ENCODE assay signal across 9 cellular contexts in the genomic region with DNA sequence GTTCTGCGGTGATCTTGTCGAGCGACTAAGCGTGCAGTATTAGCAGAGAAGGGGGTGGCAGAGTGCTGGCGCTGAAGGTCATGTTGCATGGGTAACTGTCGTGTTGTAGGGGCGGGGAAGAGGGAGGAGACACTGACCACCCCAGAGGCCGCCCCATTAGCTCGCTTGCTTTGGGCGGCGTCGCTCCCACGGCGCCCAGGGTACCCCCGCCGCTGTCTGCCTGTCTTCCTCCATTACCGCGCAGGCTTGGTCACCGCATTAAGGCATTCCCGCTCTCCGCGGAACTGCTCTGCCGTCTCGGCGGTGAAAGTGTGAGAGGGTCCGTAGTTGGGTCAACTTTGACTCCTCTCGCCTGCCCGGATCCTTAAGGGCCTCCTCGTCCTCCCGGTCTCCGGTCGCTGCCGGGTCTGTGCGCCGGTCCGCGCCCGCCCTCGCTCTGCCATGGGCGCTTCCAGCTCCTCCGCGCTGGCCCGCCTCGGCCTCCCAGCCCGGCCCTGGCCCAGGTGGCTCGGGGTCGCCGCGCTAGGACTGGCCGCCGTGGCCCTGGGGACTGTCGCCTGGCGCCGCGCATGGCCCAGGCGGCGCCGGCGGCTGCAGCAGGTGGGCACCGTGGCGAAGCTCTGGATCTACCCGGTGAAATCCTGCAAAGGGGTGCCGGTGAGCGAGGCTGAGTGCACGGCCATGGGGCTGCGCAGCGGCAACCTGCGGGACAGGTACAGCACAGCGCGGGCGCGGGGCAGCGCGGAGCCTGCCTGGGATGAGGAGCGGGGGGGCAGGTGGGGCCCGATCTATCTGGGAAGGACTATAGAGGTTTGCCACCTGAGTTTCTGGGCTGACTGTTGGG. TPM values are rescaled to one million over a fixed set of nuclear protein-coding genes. Genes with fewer than 3 reads are reported as not detected.
DNase-seq lines count a peak whose midpoint lies in the region; ATAC-seq, FAIRE-seq and TF ChIP-seq lines count a peak whose summit lies in the region.
"Had no signal": no experiment of that assay in that cellular context is flagged by ENCODE, and none has a peak within 500 bp of the region (broad histone marks: within the 10 kb centered on the region; RNA-seq: fewer than 3 reads in every experiment).

Gene MTARC2, plus strand, starts transcription at position 232 of the 844 bp plus-strand sequence. Its CDS starts 210 bp downstream, at position 442.

- FAIRE-seq in GM18507 (lab: Jason Lieb, UNC) (peak; percentile 42), astrocyte (lab: Jason Lieb, UNC) (no peak), pancreas (lab: Jason Lieb, UNC) (no peak)

- H3K27me3 ChIP-seq in astrocyte (ENCODE audit: insufficient read depth, low read length) (no peaks in the 10 kb centered on the region), right atrium auricular region (no peaks in the 10 kb centered on the region), pancreas (no peaks in the 10 kb centered on the region)

- no peaks in the 10 kb centered on the region for H3K9me3 ChIP-seq in astrocyte (ENCODE audit: insufficient read depth, low read depth, low read length)
- no peaks in the 10 kb centered on the region for H3K9me3 ChIP-seq in right atrium auricular region
- H3K9me3 ChIP-seq in pancreas = no peaks in the 10 kb centered on the region

- peaks cover 27% of the 10 kb centered on the region for H3K27me3 Mint-ChIP-seq in astrocyte (ENCODE audit: low read depth, unreplicated experiment)

- intact Hi-C loops in pancreas (cut with DNase I) = no loop called here

- no peaks in the 10 kb centered on the region for H3K36me3 Mint-ChIP-seq in astrocyte (ENCODE audit: low read depth, unreplicated experiment)

- H3K4me1 Mint-ChIP-seq in astrocyte (ENCODE audit: low read depth, unreplicated experiment) = peaks cover 13% of the 10 kb centered on the region

- no peaks in the 10 kb centered on the region for H3K9me3 Mint-ChIP-seq in astrocyte (ENCODE audit: unreplicated experiment)

- H3K4me3 ChIP-seq in AG10803 (ENCODE audit: low read length) (peak within 1 kb of the TSS; percentile 83), astrocyte (ENCODE audit: insufficient read depth, low read depth, low read length) (peak within 1 kb of the TSS; percentile 72), right atrium auricular region (peak within 1 kb of the TSS; percentile 61 to 94), pancreas (peak within 1 kb of the TSS; percentile 55 to 82 (median 72))
- H3K4me3 ChIP-seq: SK-N-MC had no signal

- peak within 1 kb of the TSS; percentile 89 for H3K4me3 Mint-ChIP-seq in astrocyte (ENCODE audit: unreplicated experiment)

- no peaks in the 10 kb centered on the region for H3K79me2 ChIP-seq in astrocyte (ENCODE audit: insufficient read depth, low read length)

- H2AFZ ChIP-seq in astrocyte (ENCODE audit: low read depth, low read length) = peak within 1 kb of the TSS; percentile 91

- TF ChIP-seq CTCF in AG10803 (conservative IDR thresholded peaks at IDR 0.05; ENCODE audit: low read length) = no peak
- no peak for TF ChIP-seq CTCF in astrocyte (IDR thresholded peaks at IDR 0.05; ENCODE audit: insufficient read depth, low read depth, low read length)
- no peak for TF ChIP-seq CTCF in right atrium auricular region (IDR thresholded peaks at IDR 0.05)
- TF ChIP-seq CTCF in pancreas (IDR thresholded peaks at IDR 0.05) = no peak

- peak within 1 kb of the TSS; percentile 88 for H3K4me2 ChIP-seq in astrocyte (ENCODE audit: low read length)

- no peak within 1 kb of the TSS for H3K27ac ChIP-seq in astrocyte (ENCODE audit: low read depth, low read length)
- H3K27ac ChIP-seq in right atrium auricular region = peak within 1 kb of the TSS; percentile 94
- H3K27ac ChIP-seq in pancreas = peak within 1 kb of the TSS; percentile 82 to 96 (median 88)
- H3K27ac ChIP-seq: SK-N-MC had no signal

- WGBS in pancreas, 2 donors = 0 to 1% methylated on average over 56 to 76 of the region's 76 CpGs

- H3K27ac Mint-ChIP-seq in astrocyte (ENCODE audit: unreplicated experiment) = peak within 1 kb of the TSS; percentile 64

- DNase-seq in AG10803 (ENCODE audit: low read depth) (peak; percentile 73), GM18507 (ENCODE audit: extremely low spot score, insufficient read length, low read depth) (no peak), NCI-H345 (lab: John Stamatoyannopoulos, UW) (peak; percentile 38), astrocyte (ENCODE audit: low read depth) (peak; percentile 60), right atrium auricular region (ENCODE audit: low spot score) (peak; percentile 90), pancreas (peak; percentile 77 to 87 (median 86)), T-helper 9 cell (no peak)

- peak within 1 kb of the TSS; percentile 76 for H3K9ac ChIP-seq in astrocyte (ENCODE audit: low read length)

- ATAC-seq in HG02981 (IDR thresholded peaks at IDR 0.05; ENCODE audit: unreplicated experiment) (peak; percentile 80), pancreas (peak; percentile 84 to 94 (median 91))

- no peaks in the 10 kb centered on the region for H3K36me3 ChIP-seq in astrocyte (ENCODE audit: insufficient read depth, low read length)
- H3K36me3 ChIP-seq in right atrium auricular region = no peaks in the 10 kb centered on the region
- H3K36me3 ChIP-seq in pancreas = no peaks in the 10 kb centered on the region

- H3K4me1 ChIP-seq in astrocyte (ENCODE audit: insufficient read depth, low read length) = peaks cover 6% of the 10 kb centered on the region
- peaks cover 0 to 54% of the 10 kb centered on the region in 2 donors for H3K4me1 ChIP-seq in right atrium auricular region
- H3K4me1 ChIP-seq in pancreas = peaks cover 22 to 32% (median 23%) of the 10 kb centered on the region in 3 donors

- H4K20me1 ChIP-seq in astrocyte (ENCODE audit: insufficient read depth, low read length) = no peaks in the 10 kb centered on the region

RNA-seq across cellular contexts. Expression of gene MTARC2, which starts in this region (rescaled TPM):
- total RNA-seq in astrocyte = 3.1 and 3.9 TPM in 2 replicates
- 10 to 100 TPM; 13.6 to 23.6 TPM for total RNA-seq in right atrium auricular region
- 10 to 100 TPM; 14.8 to 27.0 (median 16.8) TPM for total RNA-seq in pancreas
- polyA plus RNA-seq in pancreas = 10 to 100 TPM; 12.2 to 15.9 TPM

Comparison
In these comparisons a context has a peak if more than half of its experiments do, and no peak if none do; other contexts are left out.
1. DNase-seq: peak in AG10803 (single experiment), NCI-H345 (single experiment), astrocyte (single experiment), right atrium auricular region (single experiment) and pancreas (6 of 6); none in GM18507 (single experiment) and T-helper 9 cell (single experiment).
2. Peak in every context shown above with its lines, with median percentiles within 50 percentile points of each other: H3K4me3 ChIP-seq.